In the genomic region with DNA sequence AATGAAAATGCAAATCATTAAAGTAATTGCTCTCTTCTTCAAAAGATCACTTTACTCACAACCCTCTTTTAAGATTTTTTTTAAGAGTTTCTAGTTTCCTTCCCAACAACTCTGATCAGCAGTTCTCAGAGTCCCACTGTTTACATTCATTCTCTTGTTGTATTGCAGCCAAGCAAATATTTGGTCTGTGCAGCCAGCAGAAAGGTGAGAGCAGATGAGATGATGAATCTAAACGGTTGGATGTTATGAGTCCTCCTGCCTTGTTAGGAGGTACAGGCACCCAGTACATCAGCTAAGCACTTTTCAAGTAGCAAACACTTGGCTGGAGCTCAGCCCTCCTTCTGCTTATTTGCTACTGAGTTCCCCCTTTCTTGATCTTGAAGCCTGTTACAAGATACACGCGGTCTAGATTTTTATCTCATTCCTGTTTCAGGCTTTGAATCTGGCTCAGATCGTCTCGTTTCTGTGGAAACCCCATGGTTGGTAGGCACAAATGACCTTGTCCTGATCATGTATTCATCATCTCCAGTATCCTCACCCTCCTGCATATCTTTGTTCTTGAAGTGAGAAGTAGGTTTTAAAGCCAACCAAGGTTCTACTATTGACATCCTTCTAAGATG, we compare ENCODE assay signal across 1 cellular context.
TF ChIP-seq lines count a peak whose summit lies in the region.

No MANE protein-coding gene starts in this region.

TF ChIP-seq in HepG2, 621 proteins besides CTCF, POLR2A, EP300 and RAD21 (continued from another document and continues in another):
- TF ChIP-seq, protein P1, sequence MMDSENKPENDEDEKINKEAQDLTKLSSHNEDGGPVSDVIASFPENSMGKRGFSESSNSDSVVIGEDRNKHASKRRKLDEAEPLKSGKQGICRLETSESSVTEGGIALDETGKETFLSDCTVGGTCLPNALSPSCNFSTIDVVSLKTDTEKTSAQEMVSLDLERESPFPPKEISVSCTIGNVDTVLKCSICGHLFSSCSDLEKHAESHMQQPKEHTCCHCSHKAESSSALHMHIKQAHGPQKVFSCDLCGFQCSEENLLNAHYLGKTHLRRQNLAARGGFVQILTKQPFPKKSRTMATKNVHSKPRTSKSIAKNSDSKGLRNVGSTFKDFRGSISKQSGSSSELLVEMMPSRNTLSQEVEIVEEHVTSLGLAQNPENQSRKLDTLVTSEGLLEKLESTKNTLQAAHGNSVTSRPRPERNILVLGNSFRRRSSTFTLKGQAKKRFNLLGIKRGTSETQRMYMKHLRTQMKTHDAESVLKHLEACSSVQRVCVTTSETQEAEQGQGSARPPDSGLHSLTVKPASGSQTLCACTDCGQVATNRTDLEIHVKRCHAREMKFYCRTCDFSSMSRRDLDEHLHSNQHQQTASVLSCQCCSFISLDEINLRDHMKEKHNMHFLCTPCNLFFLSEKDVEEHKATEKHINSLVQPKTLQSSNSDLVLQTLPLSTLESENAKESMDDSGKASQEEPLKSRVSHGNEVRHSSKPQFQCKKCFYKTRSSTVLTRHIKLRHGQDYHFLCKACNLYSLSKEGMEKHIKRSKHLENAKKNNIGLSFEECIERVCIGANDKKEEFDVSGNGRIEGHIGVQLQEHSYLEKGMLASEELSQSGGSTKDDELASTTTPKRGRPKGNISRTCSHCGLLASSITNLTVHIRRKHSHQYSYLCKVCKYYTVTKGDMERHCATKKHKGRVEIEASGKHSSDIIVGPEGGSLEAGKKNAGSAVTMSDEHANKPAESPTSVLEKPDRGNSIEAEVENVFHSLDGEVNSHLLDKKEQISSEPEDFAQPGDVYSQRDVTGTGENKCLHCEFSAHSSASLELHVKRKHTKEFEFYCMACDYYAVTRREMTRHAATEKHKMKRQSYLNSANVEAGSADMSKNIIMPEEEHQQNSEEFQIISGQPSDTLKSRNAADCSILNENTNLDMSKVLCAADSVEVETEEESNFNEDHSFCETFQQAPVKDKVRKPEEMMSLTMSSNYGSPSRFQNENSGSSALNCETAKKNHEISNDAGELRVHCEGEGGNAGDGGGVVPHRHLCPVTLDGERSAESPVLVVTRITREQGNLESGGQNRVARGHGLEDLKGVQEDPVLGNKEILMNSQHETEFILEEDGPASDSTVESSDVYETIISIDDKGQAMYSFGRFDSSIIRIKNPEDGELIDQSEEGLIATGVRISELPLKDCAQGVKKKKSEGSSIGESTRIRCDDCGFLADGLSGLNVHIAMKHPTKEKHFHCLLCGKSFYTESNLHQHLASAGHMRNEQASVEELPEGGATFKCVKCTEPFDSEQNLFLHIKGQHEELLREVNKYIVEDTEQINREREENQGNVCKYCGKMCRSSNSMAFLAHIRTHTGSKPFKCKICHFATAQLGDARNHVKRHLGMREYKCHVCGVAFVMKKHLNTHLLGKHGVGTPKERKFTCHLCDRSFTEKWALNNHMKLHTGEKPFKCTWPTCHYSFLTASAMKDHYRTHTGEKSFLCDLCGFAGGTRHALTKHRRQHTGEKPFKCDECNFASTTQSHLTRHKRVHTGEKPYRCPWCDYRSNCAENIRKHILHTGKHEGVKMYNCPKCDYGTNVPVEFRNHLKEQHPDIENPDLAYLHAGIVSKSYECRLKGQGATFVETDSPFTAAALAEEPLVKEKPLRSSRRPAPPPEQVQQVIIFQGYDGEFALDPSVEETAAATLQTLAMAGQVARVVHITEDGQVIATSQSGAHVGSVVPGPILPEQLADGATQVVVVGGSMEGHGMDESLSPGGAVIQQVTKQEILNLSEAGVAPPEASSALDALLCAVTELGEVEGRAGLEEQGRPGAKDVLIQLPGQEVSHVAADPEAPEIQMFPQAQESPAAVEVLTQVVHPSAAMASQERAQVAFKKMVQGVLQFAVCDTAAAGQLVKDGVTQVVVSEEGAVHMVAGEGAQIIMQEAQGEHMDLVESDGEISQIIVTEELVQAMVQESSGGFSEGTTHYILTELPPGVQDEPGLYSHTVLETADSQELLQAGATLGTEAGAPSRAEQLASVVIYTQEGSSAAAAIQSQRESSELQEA (CRISPR knock-in tag; IDR thresholded peaks at IDR 0.05; ENCODE audit: not compliant biosample characterization): no peak
- TF ChIP-seq NR2F2 (IDR thresholded peaks at IDR 0.05; ENCODE audit: borderline replicate concordance, low read depth) (no peak), SMC3 (IDR thresholded peaks at IDR 0.05; ENCODE audit: low read length) (0 out of 2 replicates have a peak, but pooled peaks have one; percentile 7), ZNF660 (CRISPR knock-in tag; IDR thresholded peaks at IDR 0.05; ENCODE audit: borderline replicate concordance, low read depth) (no peak), ZNF749 (CRISPR knock-in tag; IDR thresholded peaks at IDR 0.05; ENCODE audit: borderline replicate concordance) (no peak), NFE2 (CRISPR knock-in tag; IDR thresholded peaks at IDR 0.05) (no peak), PHF5A (CRISPR knock-in tag; IDR thresholded peaks at IDR 0.05; ENCODE audit: low read depth, unreplicated experiment) (peak; percentile 59), ZFP82 (CRISPR knock-in tag; IDR thresholded peaks at IDR 0.05; ENCODE audit: borderline replicate concordance) (no peak), ZNF317 (CRISPR knock-in tag; IDR thresholded peaks at IDR 0.05) (0 out of 2 replicates have a peak, but pooled peaks have one; percentile 40), RXRB (CRISPR knock-in tag; IDR thresholded peaks at IDR 0.05; ENCODE audit: borderline replicate concordance) (peak; percentile 53), ZNF720 (CRISPR knock-in tag; IDR thresholded peaks at IDR 0.05) (no peak), MIER3 (CRISPR knock-in tag; IDR thresholded peaks at IDR 0.05; ENCODE audit: borderline replicate concordance) (no peak), GABPA (IDR thresholded peaks at IDR 0.05; ENCODE audit: low read depth, low read length) (no peak), GABPA (CRISPR knock-in tag; IDR thresholded peaks at IDR 0.05; ENCODE audit: low read depth) (no peak), KAT2B (IDR thresholded peaks at IDR 0.05; ENCODE audit: borderline replicate concordance, low read depth, low read length) (no peak), ZNF598 (CRISPR knock-in tag; IDR thresholded peaks at IDR 0.05; ENCODE audit: borderline replicate concordance) (no peak), ZBTB4 (CRISPR knock-in tag; IDR thresholded peaks at IDR 0.05; ENCODE audit: borderline replicate concordance) (no peak), ZNF644 (CRISPR knock-in tag; IDR thresholded peaks at IDR 0.05; ENCODE audit: low read depth) (0 out of 2 replicates have a peak, but pooled peaks have one; percentile 52), FOXA1 (IDR thresholded peaks at IDR 0.05) (peak; percentile 30; the same call in 1 of the 2 replicates), FOXA1 (CRISPR knock-in tag; IDR thresholded peaks at IDR 0.05) (peak; percentile 64), ZGPAT (CRISPR knock-in tag; IDR thresholded peaks at IDR 0.05) (peak; percentile 41; the same call in 1 of the 2 replicates), ZNF12 (CRISPR knock-in tag; IDR thresholded peaks at IDR 0.05) (peak; percentile 44; the same call in 1 of the 2 replicates), HHEX (CRISPR knock-in tag; IDR thresholded peaks at IDR 0.05) (peak; percentile 56), SOX6 (IDR thresholded peaks at IDR 0.05) (no peak), SOX6 (CRISPR knock-in tag; IDR thresholded peaks at IDR 0.05) (peak; percentile 48; the same call in 1 of the 2 replicates)
- TF ChIP-seq, protein P2, sequence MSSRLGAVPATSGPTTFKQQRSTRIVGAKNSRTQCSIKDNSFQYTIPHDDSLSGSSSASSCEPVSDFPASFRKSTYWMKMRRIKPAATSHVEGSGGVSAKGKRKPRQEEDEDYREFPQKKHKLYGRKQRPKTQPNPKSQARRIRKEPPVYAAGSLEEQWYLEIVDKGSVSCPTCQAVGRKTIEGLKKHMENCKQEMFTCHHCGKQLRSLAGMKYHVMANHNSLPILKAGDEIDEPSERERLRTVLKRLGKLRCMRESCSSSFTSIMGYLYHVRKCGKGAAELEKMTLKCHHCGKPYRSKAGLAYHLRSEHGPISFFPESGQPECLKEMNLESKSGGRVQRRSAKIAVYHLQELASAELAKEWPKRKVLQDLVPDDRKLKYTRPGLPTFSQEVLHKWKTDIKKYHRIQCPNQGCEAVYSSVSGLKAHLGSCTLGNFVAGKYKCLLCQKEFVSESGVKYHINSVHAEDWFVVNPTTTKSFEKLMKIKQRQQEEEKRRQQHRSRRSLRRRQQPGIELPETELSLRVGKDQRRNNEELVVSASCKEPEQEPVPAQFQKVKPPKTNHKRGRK (CRISPR knock-in tag; IDR thresholded peaks at IDR 0.05): no peak
- TF ChIP-seq, protein P3, sequence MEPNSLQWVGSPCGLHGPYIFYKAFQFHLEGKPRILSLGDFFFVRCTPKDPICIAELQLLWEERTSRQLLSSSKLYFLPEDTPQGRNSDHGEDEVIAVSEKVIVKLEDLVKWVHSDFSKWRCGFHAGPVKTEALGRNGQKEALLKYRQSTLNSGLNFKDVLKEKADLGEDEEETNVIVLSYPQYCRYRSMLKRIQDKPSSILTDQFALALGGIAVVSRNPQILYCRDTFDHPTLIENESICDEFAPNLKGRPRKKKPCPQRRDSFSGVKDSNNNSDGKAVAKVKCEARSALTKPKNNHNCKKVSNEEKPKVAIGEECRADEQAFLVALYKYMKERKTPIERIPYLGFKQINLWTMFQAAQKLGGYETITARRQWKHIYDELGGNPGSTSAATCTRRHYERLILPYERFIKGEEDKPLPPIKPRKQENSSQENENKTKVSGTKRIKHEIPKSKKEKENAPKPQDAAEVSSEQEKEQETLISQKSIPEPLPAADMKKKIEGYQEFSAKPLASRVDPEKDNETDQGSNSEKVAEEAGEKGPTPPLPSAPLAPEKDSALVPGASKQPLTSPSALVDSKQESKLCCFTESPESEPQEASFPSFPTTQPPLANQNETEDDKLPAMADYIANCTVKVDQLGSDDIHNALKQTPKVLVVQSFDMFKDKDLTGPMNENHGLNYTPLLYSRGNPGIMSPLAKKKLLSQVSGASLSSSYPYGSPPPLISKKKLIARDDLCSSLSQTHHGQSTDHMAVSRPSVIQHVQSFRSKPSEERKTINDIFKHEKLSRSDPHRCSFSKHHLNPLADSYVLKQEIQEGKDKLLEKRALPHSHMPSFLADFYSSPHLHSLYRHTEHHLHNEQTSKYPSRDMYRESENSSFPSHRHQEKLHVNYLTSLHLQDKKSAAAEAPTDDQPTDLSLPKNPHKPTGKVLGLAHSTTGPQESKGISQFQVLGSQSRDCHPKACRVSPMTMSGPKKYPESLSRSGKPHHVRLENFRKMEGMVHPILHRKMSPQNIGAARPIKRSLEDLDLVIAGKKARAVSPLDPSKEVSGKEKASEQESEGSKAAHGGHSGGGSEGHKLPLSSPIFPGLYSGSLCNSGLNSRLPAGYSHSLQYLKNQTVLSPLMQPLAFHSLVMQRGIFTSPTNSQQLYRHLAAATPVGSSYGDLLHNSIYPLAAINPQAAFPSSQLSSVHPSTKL (CRISPR knock-in tag; IDR thresholded peaks at IDR 0.05): peak; percentile 69; the same call in 1 of the 2 replicates
- TF ChIP-seq, protein P4, sequence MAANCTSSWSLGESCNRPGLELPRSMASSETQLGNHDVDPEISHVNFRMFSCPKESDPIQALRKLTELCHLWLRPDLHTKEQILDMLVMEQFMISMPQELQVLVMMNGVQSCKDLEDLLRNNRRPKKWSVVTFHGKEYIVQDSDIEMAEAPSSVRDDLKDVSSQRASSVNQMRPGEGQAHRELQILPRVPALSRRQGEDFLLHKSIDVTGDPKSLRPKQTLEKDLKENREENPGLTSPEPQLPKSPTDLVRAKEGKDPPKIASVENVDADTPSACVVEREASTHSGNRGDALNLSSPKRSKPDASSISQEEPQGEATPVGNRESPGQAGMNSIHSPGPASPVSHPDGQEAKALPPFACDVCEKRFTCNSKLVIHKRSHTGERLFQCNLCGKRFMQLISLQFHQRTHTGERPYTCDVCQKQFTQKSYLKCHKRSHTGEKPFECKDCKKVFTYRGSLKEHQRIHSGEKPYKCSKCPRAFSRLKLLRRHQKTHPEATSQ (CRISPR knock-in tag; IDR thresholded peaks at IDR 0.05; ENCODE audit: borderline replicate concordance): no peak
- TF ChIP-seq, protein P5, sequence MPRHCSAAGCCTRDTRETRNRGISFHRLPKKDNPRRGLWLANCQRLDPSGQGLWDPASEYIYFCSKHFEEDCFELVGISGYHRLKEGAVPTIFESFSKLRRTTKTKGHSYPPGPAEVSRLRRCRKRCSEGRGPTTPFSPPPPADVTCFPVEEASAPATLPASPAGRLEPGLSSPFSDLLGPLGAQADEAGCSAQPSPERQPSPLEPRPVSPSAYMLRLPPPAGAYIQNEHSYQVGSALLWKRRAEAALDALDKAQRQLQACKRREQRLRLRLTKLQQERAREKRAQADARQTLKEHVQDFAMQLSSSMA (CRISPR knock-in tag; IDR thresholded peaks at IDR 0.05): no peak
